ENCODE assay signal across 13 cellular contexts in genomic region chr4:156983366-156983765, GRCh38. TPM values are rescaled to one million over a fixed set of nuclear protein-coding genes. Genes with fewer than 3 reads are reported as not detected.
DNase-seq lines count a peak whose midpoint lies in the region; ATAC-seq, FAIRE-seq and TF ChIP-seq lines count a peak whose summit lies in the region.
"Had no signal": no experiment of that assay in that cellular context is flagged by ENCODE, and none has a peak within 500 bp of the region (broad histone marks: within the 10 kb centered on the region; RNA-seq: fewer than 3 reads in every experiment).

No MANE protein-coding gene starts in this region.

- no peak overlapping the region for H2BK20ac ChIP-seq in H1 (ENCODE audit: low read length)

- no peak overlapping the region for H3K56ac ChIP-seq in H1 (replicated peaks; ENCODE audit: insufficient read length, low read depth, low read length)

- no peak overlapping the region for H4K91ac ChIP-seq in H1 (replicated peaks; ENCODE audit: insufficient read length, low read length)

- no peak overlapping the region for H2AFZ ChIP-seq in PC-9
- H2AFZ ChIP-seq in H1 (ENCODE audit: low read length): no peak overlapping the region
- H2AFZ ChIP-seq in osteoblast (ENCODE audit: low read length): no peak overlapping the region

- no TSS peak for BruUV-seq in PC-9 (replicated peaks; lab: Mats Ljungman, UMichigan)

- ATAC-seq in activated naive CD4-positive, alpha-beta T cell treated with anti-CD3 and anti-CD28 coated beads, Interleukin-2, amount 50 U/mL, for 72 hours: no peak
- no peak for ATAC-seq in HG02759 (IDR thresholded peaks at IDR 0.05; ENCODE audit: unreplicated experiment)
- ATAC-seq: Right ventricle myocardium inferior had no signal

- H2BK5ac ChIP-seq in H1 (ENCODE audit: low read depth, low read length): no peak overlapping the region

- intact Hi-C loops in PC-9 (cut with micrococcal nuclease; ENCODE audit: unreplicated experiment): no loop called here

- no peak overlapping the region for H3K23ac ChIP-seq in H1 (ENCODE audit: insufficient read length)

- H3K4me1 ChIP-seq in PC-9 (replicated peaks; ENCODE audit: insufficient read depth) (no peaks in the 10 kb centered on the region), H1 (replicated peaks in 1 of 4; ENCODE audit: control insufficient read depth in 3 of 4, insufficient read depth in 4 of 4, low read length in 3 of 4) (no peaks in the 10 kb centered on the region), osteoblast (ENCODE audit: insufficient read depth, low read length) (no peaks in the 10 kb centered on the region)

- H3K36me3 Mint-ChIP-seq in activated naive CD4-positive, alpha-beta T cell treated with anti-CD3 and anti-CD28 coated beads, Interleukin-2, amount 50 U/mL, for 72 hours: peaks cover 0 to 6% of the 10 kb centered on the region in 2 donors

- CTCF ChIA-PET in PC-9 (lab: Charles Lee) (no interaction called here), H1 (lab: Charles Lee; ENCODE audit: partially characterized antibody) (interaction anchor here (0.7 to 2.1 kb wide), 9 partner anchors 9 to 65 kb away, joined by 3 to 5 read pairs (median 4); no protein-coding TSS in a partner anchor)

- H4K8ac ChIP-seq in H1 (ENCODE audit: extremely low read depth, insufficient read depth, low read length): no peak overlapping the region

- H3K79me2 ChIP-seq in PC-9 (ENCODE audit: low read depth) (no peaks in the 10 kb centered on the region), H1 (ENCODE audit: control insufficient read depth in 1 of 2, insufficient read depth in 2 of 2, low read length in 2 of 2) (no peaks in the 10 kb centered on the region), osteoblast (ENCODE audit: insufficient read depth, low read length) (no peaks in the 10 kb centered on the region)

- no peak overlapping the region for H3K27ac ChIP-seq in PC-9
- no peak overlapping the region for H3K27ac ChIP-seq in H1 (ENCODE audit: low read depth, low read length)
- H3K27ac ChIP-seq in osteoblast (ENCODE audit: low read depth, low read length): no peak overlapping the region

- no peaks in the 10 kb centered on the region for H3K9me2 ChIP-seq in PC-9 (ENCODE audit: insufficient read depth)

- H3K27me3 ChIP-seq in PC-9 (ENCODE audit: insufficient read depth, low read depth) (no peaks in the 10 kb centered on the region), H1 (replicated peaks in 1 of 4; ENCODE audit: control insufficient read depth in 3 of 4, extremely low read depth in 1 of 4, insufficient read depth in 3 of 4, low read length in 3 of 4) (peaks cover 0 to 1% (median 0%) of the 10 kb centered on the region in 4 experiments; a peak in 1 of 7 replicates), osteoblast (ENCODE audit: insufficient read depth, low read length) (no peaks in the 10 kb centered on the region)

- POLR2A ChIA-PET in PC-9 (lab: Charles Lee; ENCODE audit: unreplicated experiment) (no interaction called here), H1 (lab: Charles Lee; ENCODE audit: partially characterized antibody) (no interaction called here)

- 78% methylated on average over 1 of the region's 1 CpG; no CpG with 5 or more reads in 1 of the 2 experiments for WGBS in H1 (ENCODE audit: extremely low coverage in 1 of 2, insufficient coverage in 1 of 2, insufficient read length in 1 of 2, insufficient replicate concordance in 2 of 2, low coverage in 1 of 2, low lambda C conversion rate in 2 of 2, missing lambda C conversion rate in 1 of 2), 2 experiments

- peaks cover 7 to 11% of the 10 kb centered on the region in 2 donors for H3K9me3 Mint-ChIP-seq in activated naive CD4-positive, alpha-beta T cell treated with anti-CD3 and anti-CD28 coated beads, Interleukin-2, amount 50 U/mL, for 72 hours

- no peak for TF ChIP-seq POLR2A in H1 (IDR thresholded peaks at IDR 0.05; ENCODE audit: control extremely low read depth in 1 of 2, low read depth in 2 of 2, low read length in 2 of 2)

- no peak for TF ChIP-seq EP300 in H1 (IDR thresholded peaks at IDR 0.05; ENCODE audit: borderline replicate concordance in 1 of 2, low read depth in 2 of 2, low read length in 2 of 2)

- no peak overlapping the region for H3K18ac ChIP-seq in H1 (ENCODE audit: extremely low read depth, low read length)

- H4K20me1 ChIP-seq in PC-9 (ENCODE audit: insufficient read depth) (no peaks in the 10 kb centered on the region), H1 (replicated peaks in 1 of 2; ENCODE audit: control insufficient read depth in 1 of 2, insufficient read depth in 2 of 2, low read length in 2 of 2) (no peaks in the 10 kb centered on the region), osteoblast (ENCODE audit: insufficient read depth, low read length) (no peaks in the 10 kb centered on the region)

- no peak overlapping the region for H2AK5ac ChIP-seq in H1 (ENCODE audit: low read depth, low read length)

- peak; percentile 20 for DNase-seq in GM03348 (ENCODE audit: low spot score)
- no peak for DNase-seq in PC-9
- no peak for DNase-seq in H1 (ENCODE audit: low read depth in 1 of 2, low spot score in 2 of 2)
- peak; percentile 79 for DNase-seq in osteoblast (ENCODE audit: insufficient read length, low spot score, missing footprints)
- DNase-seq in NCI-H1436 treated with DMSO at 0.1 percent for 48 hours (lab: John Stamatoyannopoulos, UW): no peak
- DNase-seq in activated naive CD4-positive, alpha-beta T cell treated with anti-CD3 and anti-CD28 coated beads, Interleukin-2, amount 50 U/mL, for 72 hours (ENCODE audit: low spot score in 2 of 2): no peak
- no peak for DNase-seq in NCI-H2107 (lab: John Stamatoyannopoulos, UW)
- DNase-seq: NCI-H187; stimulated activated CD4-positive, alpha-beta T cell treated with anti-CD3 and anti-CD28 coated beads, Interleukin-15, amount 100 ng/mL, for 24 hours had no signal

- TF ChIP-seq CTCF in PC-9 (conservative IDR thresholded peaks at IDR 0.05) (peak; percentile 56), H1 (IDR thresholded peaks at IDR 0.05; ENCODE audit: control extremely low read depth in 1 of 3, insufficient read depth in 1 of 3, low read depth in 1 of 3, low read length in 3 of 3) (peak in 2 of 3 experiments; percentile 18 to 25; a peak in 2 of 4 replicates), osteoblast (IDR thresholded peaks at IDR 0.05; ENCODE audit: extremely low read depth, low read depth, low read length) (peak; percentile 61)

- no peak overlapping the region for H2BK15ac ChIP-seq in H1 (ENCODE audit: low read length)

- H3K9ac ChIP-seq in H1 (replicated peaks in 1 of 4; ENCODE audit: extremely low read depth in 1 of 4, low read depth in 3 of 4, low read length in 3 of 4): no peak overlapping the region

- H3K4me3 ChIP-seq in PC-9 (no peak overlapping the region), H1 (ENCODE audit: extremely low read depth in 1 of 4, insufficient read depth in 2 of 4, low read depth in 3 of 4, low read length in 4 of 4) (no peak overlapping the region), osteoblast (ENCODE audit: insufficient read depth, low read length) (no peak overlapping the region)

- no peak overlapping the region for H2BK12ac ChIP-seq in H1 (ENCODE audit: low read depth, low read length)

- no peak overlapping the region for H4K5ac ChIP-seq in H1 (ENCODE audit: insufficient read length, low read depth, low read length)

- H3K79me1 ChIP-seq in H1 (ENCODE audit: low read depth, low read length): no peaks in the 10 kb centered on the region

- H2BK120ac ChIP-seq in H1 (replicated peaks; ENCODE audit: low read depth, low read length): no peak overlapping the region

- H3K4me2 ChIP-seq in PC-9 (no peak overlapping the region), H1 (ENCODE audit: insufficient read depth in 1 of 2, low read depth in 2 of 2, low read length in 2 of 2) (no peak overlapping the region), osteoblast (ENCODE audit: insufficient read depth, low read length) (no peak overlapping the region)

- H3K4ac ChIP-seq in H1 (replicated peaks; ENCODE audit: insufficient read length, low read depth, low read length): no peak overlapping the region

- H3K27ac Mint-ChIP-seq in activated naive CD4-positive, alpha-beta T cell treated with anti-CD3 and anti-CD28 coated beads, Interleukin-2, amount 50 U/mL, for 72 hours: no peak overlapping the region
- H3K27ac Mint-ChIP-seq: stimulated activated naive CD8-positive, alpha-beta T cell treated with anti-CD3 and anti-CD28 coated beads, Interleukin-15, Interleukin-2, amounts not matched to agents 100 ng/mL and 50 ng/mL, for 24 hours had no signal

- no peaks in the 10 kb centered on the region for H3F3A ChIP-seq in PC-9 (ENCODE audit: insufficient read depth, low read depth)

- H3K14ac ChIP-seq in H1 (ENCODE audit: insufficient read length): no peak overlapping the region

- peak in 1 of 2 experiments; percentile 13; a peak in 1 of 4 replicates for TF ChIP-seq RAD21 in H1 (IDR thresholded peaks at IDR 0.05 in 1 of 2, conservative IDR thresholded peaks at IDR 0.05 in 1 of 2; ENCODE audit: low read depth in 2 of 2, low read length in 2 of 2)

- peaks cover under 1% of the 10 kb centered on the region; the same call in 1 of the 2 replicates for H3K9me3 ChIP-seq in PC-9 (ENCODE audit: insufficient read depth, low read depth)
- H3K9me3 ChIP-seq in H1 (ENCODE audit: insufficient read depth in 2 of 2, low read depth in 1 of 2, low read length in 1 of 2): no peaks in the 10 kb centered on the region
- no peaks in the 10 kb centered on the region for H3K9me3 ChIP-seq in osteoblast (ENCODE audit: low read depth, low read length)

- H3K36me3 ChIP-seq in PC-9 (ENCODE audit: low read depth) (no peaks in the 10 kb centered on the region), H1 (ENCODE audit: control insufficient read depth in 2 of 4, insufficient read depth in 4 of 4, low read length in 3 of 4) (no peaks in the 10 kb centered on the region), osteoblast (ENCODE audit: insufficient read depth, low read length) (no peaks in the 10 kb centered on the region)

- no peak for FAIRE-seq in H1 (lab: Jason Lieb, UNC)
- FAIRE-seq: G401.6 had no signal

- no peaks in the 10 kb centered on the region for H3K23me2 ChIP-seq in H1 (ENCODE audit: low read depth, low read length)

TF ChIP-seq in H1, 55 proteins besides CTCF, POLR2A, EP300 and RAD21 (continues in another document):
- TF ChIP-seq KDM5A (IDR thresholded peaks at IDR 0.05; ENCODE audit: low read length) (no peak), SUZ12 (IDR thresholded peaks at IDR 0.05; ENCODE audit: low read length) (no peak), CEBPB (IDR thresholded peaks at IDR 0.05; ENCODE audit: low read depth, low read length) (no peak)

RNA-seq across cellular contexts. Expression of gene PDGFC, which starts 11.8 kb away (rescaled TPM):
- total RNA-seq in PC-9 (2021) (28.7 and 33.1 TPM in 2 replicates), osteoblast (145 and 147 TPM in 2 replicates)
- 2.1 and 2.7 TPM in 2 replicates for total RNA-seq in H1 (2021; fragmentation: NEBNext Ultra II Directional; extraction: Animal tissue kit (Norgen Biotek cat#: 25700))
- polyA plus RNA-seq in H1 (2011; rRNA removed): 0.46 and 0.65 TPM in 2 replicates
- 0.57 TPM for polyA plus RNA-seq in H1 (2011; cell fraction: cytosol; rRNA removed)
- 1.4 TPM for polyA plus RNA-seq in H1 (2011; cell fraction: nucleus; rRNA removed)
- polyA plus RNA-seq in H1 (2012, experiment 1 of 2): 0.71 to 3.5 TPM (median 2.1 TPM) in 4 replicates
- 0.30 TPM for polyA plus RNA-seq in H1 (2012, experiment 2 of 2)
- 2.0 TPM for polyA plus RNA-seq in H1 (2013, experiment 1 of 2)
- 1.7 TPM for polyA plus RNA-seq in H1 (2013, experiment 2 of 2)
- polyA minus RNA-seq in H1 (2011; rRNA and poly(A)+ RNA removed): 2.7 and 2.9 TPM in 2 replicates
- polyA minus RNA-seq in H1 (2011; cell fraction: cytosol; rRNA and poly(A)+ RNA removed): 4.8 TPM
- 5.1 TPM for polyA minus RNA-seq in H1 (2011; cell fraction: nucleus; rRNA and poly(A)+ RNA removed)
- total RNA-seq in activated naive CD4-positive, alpha-beta T cell treated with anti-CD3 and anti-CD28 coated beads, Interleukin-2, amount 50 U/mL, for 72 hours: not detected

Comparison
In these comparisons a context has a peak if more than half of its experiments do, and no peak if none do; other contexts are left out.
1. DNase-seq: peak in GM03348 (single experiment) and osteoblast (single experiment); none in PC-9 (0 of 2), H1 (0 of 2), NCI-H1436 treated with DMSO at 0.1 percent for 48 hours (single experiment), activated naive CD4-positive, alpha-beta T cell treated with anti-CD3 and anti-CD28 coated beads, Interleukin-2, amount 50 U/mL, for 72 hours (0 of 2) and NCI-H2107 (single experiment).
2. Peak in every context shown above with its lines, with median percentiles within 50 percentile points of each other: CTCF ChIP-seq.